Comparison of ENCODE assay signal across 1 cellular context in the genomic region with DNA sequence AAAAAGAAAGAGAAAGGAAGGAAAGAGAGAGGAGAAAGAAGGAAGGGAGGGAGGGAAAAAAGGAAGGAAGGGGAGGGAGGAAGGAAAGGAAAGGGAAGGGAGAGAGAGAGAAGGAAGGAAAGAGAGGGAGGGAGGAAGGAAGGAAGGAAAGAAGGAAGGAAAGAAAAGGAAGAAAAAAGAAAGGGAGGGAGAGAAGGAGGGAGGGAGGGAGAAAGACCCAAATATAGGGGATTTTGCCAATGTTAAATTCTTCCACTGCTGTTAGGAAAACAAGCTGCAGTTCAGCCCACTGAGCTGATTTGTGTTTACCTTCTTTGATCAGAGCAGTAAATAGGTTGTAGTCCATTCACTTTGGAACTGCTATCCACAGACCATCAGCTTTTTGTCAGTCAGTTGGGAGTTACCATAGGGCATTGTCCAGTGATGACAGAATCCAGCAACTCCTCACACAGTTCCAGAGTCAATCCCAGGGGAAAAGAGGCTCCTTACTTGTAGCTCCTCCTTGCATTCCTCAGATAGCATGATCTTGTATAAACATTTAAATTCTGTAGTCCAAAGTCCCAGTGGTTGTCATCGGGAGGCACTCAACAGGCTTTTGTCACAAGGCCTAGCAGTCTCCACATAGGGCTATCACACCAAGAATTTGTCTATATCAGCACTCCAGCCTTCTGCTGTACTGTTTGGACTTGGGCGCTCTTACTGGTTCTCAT.
A peak's percentile ranks its signal among the peaks of the same experiment; 100 is the strongest.
TF ChIP-seq lines count a peak whose summit lies in the region.

No MANE protein-coding gene starts in this region.

TF ChIP-seq in K562, 482 proteins besides CTCF, POLR2A, EP300 and RAD21:
- TF ChIP-seq ZNF274 (IDR thresholded peaks at IDR 0.05; ENCODE audit: borderline replicate concordance, low read depth, low read length) = no peak
- TF ChIP-seq BRF1 (IDR thresholded peaks at IDR 0.05; ENCODE audit: borderline replicate concordance, extremely low read depth, insufficient read length) = no peak
- TF ChIP-seq, protein P1, sequence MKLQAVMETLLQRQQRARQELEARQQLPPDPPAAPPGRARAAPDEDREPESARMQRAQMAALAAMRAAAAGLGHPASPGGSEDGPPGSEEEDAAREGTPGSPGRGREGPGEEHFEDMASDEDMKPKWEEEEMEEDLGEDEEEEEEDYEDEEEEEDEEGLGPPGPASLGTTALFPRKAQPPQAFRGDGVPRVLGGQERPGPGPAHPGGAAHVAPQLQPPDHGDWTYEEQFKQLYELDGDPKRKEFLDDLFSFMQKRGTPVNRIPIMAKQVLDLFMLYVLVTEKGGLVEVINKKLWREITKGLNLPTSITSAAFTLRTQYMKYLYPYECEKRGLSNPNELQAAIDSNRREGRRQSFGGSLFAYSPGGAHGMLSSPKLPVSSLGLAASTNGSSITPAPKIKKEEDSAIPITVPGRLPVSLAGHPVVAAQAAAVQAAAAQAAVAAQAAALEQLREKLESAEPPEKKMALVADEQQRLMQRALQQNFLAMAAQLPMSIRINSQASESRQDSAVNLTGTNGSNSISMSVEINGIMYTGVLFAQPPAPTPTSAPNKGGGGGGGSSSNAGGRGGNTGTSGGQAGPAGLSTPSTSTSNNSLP (IDR thresholded peaks at IDR 0.05; ENCODE audit: borderline replicate concordance, low read depth, low read length) = no peak
- TF ChIP-seq, protein P2, sequence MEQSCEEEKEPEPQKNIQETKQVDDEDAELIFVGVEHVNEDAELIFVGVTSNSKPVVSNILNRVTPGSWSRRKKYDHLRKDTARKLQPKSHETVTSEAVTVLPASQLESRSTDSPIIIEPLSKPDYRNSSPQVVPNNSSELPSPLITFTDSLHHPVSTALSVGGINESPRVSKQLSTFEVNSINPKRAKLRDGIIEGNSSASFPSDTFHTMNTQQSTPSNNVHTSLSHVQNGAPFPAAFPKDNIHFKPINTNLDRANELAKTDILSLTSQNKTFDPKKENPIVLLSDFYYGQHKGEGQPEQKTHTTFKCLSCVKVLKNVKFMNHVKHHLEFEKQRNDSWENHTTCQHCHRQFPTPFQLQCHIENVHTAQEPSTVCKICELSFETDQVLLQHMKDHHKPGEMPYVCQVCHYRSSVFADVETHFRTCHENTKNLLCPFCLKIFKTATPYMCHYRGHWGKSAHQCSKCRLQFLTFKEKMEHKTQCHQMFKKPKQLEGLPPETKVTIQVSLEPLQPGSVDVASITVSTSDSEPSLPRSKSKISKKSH (CRISPR knock-in tag; IDR thresholded peaks at IDR 0.05) = no peak
- TF ChIP-seq POLR2AphosphoS5 (IDR thresholded peaks at IDR 0.05; ENCODE audit: control insufficient read depth, insufficient read depth, low read depth, low read length) = no peak
- no peak for TF ChIP-seq ZNF561 (CRISPR knock-in tag; conservative IDR thresholded peaks at IDR 0.05)
- TF ChIP-seq SAFB2 (IDR thresholded peaks at IDR 0.05; ENCODE audit: borderline replicate concordance, low read depth, low read length, severe bottlenecking) = no peak
- TF ChIP-seq, protein P3, sequence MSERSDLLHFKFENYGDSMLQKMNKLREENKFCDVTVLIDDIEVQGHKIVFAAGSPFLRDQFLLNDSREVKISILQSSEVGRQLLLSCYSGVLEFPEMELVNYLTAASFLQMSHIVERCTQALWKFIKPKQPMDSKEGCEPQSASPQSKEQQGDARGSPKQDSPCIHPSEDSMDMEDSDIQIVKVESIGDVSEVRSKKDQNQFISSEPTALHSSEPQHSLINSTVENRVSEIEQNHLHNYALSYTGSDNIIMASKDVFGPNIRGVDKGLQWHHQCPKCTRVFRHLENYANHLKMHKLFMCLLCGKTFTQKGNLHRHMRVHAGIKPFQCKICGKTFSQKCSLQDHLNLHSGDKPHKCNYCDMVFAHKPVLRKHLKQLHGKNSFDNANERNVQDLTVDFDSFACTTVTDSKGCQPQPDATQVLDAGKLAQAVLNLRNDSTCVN (CRISPR knock-in tag; IDR thresholded peaks at IDR 0.05) = 0 out of 2 replicates have a peak, but pooled peaks have one; percentile 54
- TF ChIP-seq MYC (IDR thresholded peaks at IDR 0.05; ENCODE audit: low read depth, low read length) = no peak
- no peak for TF ChIP-seq MYC (CRISPR knock-in tag; IDR thresholded peaks at IDR 0.05; ENCODE audit: borderline replicate concordance, low read depth)
- TF ChIP-seq, protein P4, sequence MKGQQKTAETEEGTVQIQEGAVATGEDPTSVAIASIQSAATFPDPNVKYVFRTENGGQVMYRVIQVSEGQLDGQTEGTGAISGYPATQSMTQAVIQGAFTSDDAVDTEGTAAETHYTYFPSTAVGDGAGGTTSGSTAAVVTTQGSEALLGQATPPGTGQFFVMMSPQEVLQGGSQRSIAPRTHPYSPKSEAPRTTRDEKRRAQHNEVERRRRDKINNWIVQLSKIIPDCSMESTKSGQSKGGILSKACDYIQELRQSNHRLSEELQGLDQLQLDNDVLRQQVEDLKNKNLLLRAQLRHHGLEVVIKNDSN (CRISPR knock-in tag; IDR thresholded peaks at IDR 0.05) = no peak
- TF ChIP-seq, protein P5, sequence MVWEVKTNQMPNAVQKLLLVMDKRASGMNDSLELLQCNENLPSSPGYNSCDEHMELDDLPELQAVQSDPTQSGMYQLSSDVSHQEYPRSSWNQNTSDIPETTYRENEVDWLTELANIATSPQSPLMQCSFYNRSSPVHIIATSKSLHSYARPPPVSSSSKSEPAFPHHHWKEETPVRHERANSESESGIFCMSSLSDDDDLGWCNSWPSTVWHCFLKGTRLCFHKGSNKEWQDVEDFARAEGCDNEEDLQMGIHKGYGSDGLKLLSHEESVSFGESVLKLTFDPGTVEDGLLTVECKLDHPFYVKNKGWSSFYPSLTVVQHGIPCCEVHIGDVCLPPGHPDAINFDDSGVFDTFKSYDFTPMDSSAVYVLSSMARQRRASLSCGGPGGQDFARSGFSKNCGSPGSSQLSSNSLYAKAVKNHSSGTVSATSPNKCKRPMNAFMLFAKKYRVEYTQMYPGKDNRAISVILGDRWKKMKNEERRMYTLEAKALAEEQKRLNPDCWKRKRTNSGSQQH (CRISPR knock-in tag; IDR thresholded peaks at IDR 0.05) = 0 out of 2 replicates have a peak, but pooled peaks have one; percentile 77
- no peak for TF ChIP-seq RFX7 (CRISPR knock-in tag; IDR thresholded peaks at IDR 0.05)
- TF ChIP-seq MTA1 (IDR thresholded peaks at IDR 0.05; ENCODE audit: borderline replicate concordance) = no peak
- no peak for TF ChIP-seq DMBX1 (CRISPR knock-in tag; IDR thresholded peaks at IDR 0.05; ENCODE audit: borderline replicate concordance)
- TF ChIP-seq, protein P6, sequence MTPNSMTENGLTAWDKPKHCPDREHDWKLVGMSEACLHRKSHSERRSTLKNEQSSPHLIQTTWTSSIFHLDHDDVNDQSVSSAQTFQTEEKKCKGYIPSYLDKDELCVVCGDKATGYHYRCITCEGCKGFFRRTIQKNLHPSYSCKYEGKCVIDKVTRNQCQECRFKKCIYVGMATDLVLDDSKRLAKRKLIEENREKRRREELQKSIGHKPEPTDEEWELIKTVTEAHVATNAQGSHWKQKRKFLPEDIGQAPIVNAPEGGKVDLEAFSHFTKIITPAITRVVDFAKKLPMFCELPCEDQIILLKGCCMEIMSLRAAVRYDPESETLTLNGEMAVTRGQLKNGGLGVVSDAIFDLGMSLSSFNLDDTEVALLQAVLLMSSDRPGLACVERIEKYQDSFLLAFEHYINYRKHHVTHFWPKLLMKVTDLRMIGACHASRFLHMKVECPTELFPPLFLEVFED (CRISPR knock-in tag; conservative IDR thresholded peaks at IDR 0.05) = 0 out of 2 replicates have a peak, but pooled peaks have one; percentile 36
- no peak for TF ChIP-seq NCOA2 (IDR thresholded peaks at IDR 0.05; ENCODE audit: partially characterized antibody in 2 of 2)
- no peak for TF ChIP-seq HNRNPK (IDR thresholded peaks at IDR 0.05; ENCODE audit: low read depth, low read length, poor library complexity, severe bottlenecking)
- TF ChIP-seq, protein P7, sequence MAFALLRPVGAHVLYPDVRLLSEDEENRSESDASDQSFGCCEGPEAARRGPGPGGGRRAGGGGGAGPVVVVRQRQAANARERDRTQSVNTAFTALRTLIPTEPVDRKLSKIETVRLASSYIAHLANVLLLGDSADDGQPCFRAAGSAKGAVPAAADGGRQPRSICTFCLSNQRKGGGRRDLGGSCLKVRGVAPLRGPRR (CRISPR knock-in tag; IDR thresholded peaks at IDR 0.05) = no peak
- TF ChIP-seq YBX1 (IDR thresholded peaks at IDR 0.05) = 0 out of 2 replicates have a peak, but pooled peaks have one; percentile 62
- TF ChIP-seq CSDE1 (IDR thresholded peaks at IDR 0.05) = no peak
- no peak for TF ChIP-seq CC2D1A (IDR thresholded peaks at IDR 0.05)
- TF ChIP-seq OTX1 (CRISPR knock-in tag; IDR thresholded peaks at IDR 0.05) = 0 out of 2 replicates have a peak, but pooled peaks have one; percentile 72
- no peak for TF ChIP-seq SP2 (IDR thresholded peaks at IDR 0.05; ENCODE audit: extremely low read depth, low read depth, low read length, poor library complexity, severe bottlenecking)
- 0 out of 2 replicates have a peak, but pooled peaks have one; percentile 18 for TF ChIP-seq ELF4 (CRISPR knock-in tag; IDR thresholded peaks at IDR 0.05)
- no peak for TF ChIP-seq XRCC5 (IDR thresholded peaks at IDR 0.05; ENCODE audit: low read depth, low read length)
- TF ChIP-seq POLR2AphosphoS2 (IDR thresholded peaks at IDR 0.05; ENCODE audit: low read length) = no peak
- TF ChIP-seq ARID1B (IDR thresholded peaks at IDR 0.05) = no peak
- TF ChIP-seq, protein P8, sequence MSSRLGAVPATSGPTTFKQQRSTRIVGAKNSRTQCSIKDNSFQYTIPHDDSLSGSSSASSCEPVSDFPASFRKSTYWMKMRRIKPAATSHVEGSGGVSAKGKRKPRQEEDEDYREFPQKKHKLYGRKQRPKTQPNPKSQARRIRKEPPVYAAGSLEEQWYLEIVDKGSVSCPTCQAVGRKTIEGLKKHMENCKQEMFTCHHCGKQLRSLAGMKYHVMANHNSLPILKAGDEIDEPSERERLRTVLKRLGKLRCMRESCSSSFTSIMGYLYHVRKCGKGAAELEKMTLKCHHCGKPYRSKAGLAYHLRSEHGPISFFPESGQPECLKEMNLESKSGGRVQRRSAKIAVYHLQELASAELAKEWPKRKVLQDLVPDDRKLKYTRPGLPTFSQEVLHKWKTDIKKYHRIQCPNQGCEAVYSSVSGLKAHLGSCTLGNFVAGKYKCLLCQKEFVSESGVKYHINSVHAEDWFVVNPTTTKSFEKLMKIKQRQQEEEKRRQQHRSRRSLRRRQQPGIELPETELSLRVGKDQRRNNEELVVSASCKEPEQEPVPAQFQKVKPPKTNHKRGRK (tag; IDR thresholded peaks at IDR 0.05) = peak; percentile 60
